23 cellular contexts compared by ENCODE assay signal in the genomic region with DNA sequence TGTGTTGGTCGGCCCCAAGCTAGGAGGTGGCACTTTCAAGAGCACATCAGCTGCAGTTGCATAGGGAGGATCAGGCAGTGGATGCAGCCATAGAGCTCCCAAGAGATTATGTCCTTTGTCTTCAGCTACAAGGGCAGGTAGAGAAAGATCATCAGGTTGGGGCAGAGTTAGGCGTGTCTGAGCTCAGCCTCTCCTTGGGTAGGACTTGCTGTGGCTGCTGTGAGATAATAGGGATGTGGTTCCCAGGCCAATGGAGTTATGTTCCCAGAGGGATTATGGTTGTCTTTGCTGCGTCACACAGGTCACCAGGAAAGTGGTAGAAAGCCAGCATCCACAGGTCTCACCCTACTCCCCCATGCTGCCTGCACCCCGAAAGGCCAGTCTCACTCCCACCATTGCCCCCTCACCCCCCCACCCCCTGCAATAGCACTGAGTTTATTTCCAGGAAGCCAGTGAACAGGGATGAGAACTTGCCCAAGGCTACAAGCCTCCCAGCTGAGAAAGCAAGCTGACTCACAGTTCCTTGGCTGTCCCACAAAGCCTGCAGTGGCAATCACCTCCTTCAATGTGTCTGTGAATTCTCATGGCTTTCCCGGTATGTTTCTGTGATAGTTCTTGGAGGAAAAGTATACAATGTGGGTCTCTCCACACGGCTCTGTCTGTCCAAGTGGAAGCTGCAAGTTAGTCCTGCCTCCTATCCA.
"Had no signal": no experiment of that assay in that cellular context is flagged by ENCODE, and none has a peak within 500 bp of the region (broad histone marks: within the 10 kb centered on the region; RNA-seq: fewer than 3 reads in every experiment).

No MANE protein-coding gene starts in this region.

- H3K9me3 Mint-ChIP-seq: type B pancreatic cell had no signal

- DNase-seq: colonic mucosa; dermis blood vessel endothelial cell; glutamatergic neuron; immature natural killer cell; kidney; left cardiac atrium; left ventricle myocardium inferior; lower lobe of right lung; mesenchymal stem cell; naive B cell; retina; right lobe of liver; stimulated activated CD4-positive, alpha-beta T cell treated with anti-CD3 and anti-CD28 coated beads, Interleukin-4, amount 100 ng/mL, for 1 hour; stimulated activated CD8-positive, alpha-beta memory T cell treated with anti-CD3 and anti-CD28 coated beads, Interleukin-4, amount 100 ng/mL, for 48 hours; stimulated activated naive CD8-positive, alpha-beta T cell treated with anti-CD3 and anti-CD28 coated beads, Interleukin-15, Interleukin-2, amounts not matched to agents 100 U/mL and 50 U/mL, for 24 hours; thyroid gland had no signal

- ATAC-seq: gastroesophageal sphincter; left cardiac atrium; lower lobe of right lung; right lobe of liver; stimulated activated effector memory CD8-positive, alpha-beta T cell treated with anti-CD3 and anti-CD28 coated beads, Interleukin-12 subunit alpha, Interleukin-12 subunit beta, amount 100 ng/mL, for 72 hours; stimulated activated naive CD8-positive, alpha-beta T cell treated with anti-CD3 and anti-CD28 coated beads, Interleukin-15, Interleukin-2, amounts not matched to agents 100 U/mL and 50 U/mL, for 24 hours had no signal

- H3K27me3 ChIP-seq: colonic mucosa, gastroesophageal sphincter, right lobe of liver, suprapubic skin, thyroid gland had no signal

- H3K4me3 ChIP-seq: colonic mucosa, gastroesophageal sphincter, left ventricle myocardium inferior, lower lobe of right lung, prostate gland, right lobe of liver, suprapubic skin, thyroid gland had no signal

- H3K27ac ChIP-seq: colonic mucosa, gastroesophageal sphincter, left ventricle myocardium inferior, lower lobe of right lung, parathyroid adenoma, prostate gland, right lobe of liver, suprapubic skin, thyroid gland had no signal

- H3K27me3 Mint-ChIP-seq: naive B cell, type B pancreatic cell had no signal

- H3K27ac Mint-ChIP-seq: immature natural killer cell; naive B cell; nephron; stimulated activated effector memory CD8-positive, alpha-beta T cell treated with anti-CD3 and anti-CD28 coated beads, Interleukin-12 subunit alpha, Interleukin-12 subunit beta, amount 100 ng/mL, for 72 hours; type B pancreatic cell had no signal

- H3K9ac ChIP-seq: parathyroid adenoma had no signal

- H3K4me1 Mint-ChIP-seq: immature natural killer cell; naive B cell; nephron; stimulated activated effector memory CD8-positive, alpha-beta T cell treated with anti-CD3 and anti-CD28 coated beads, Interleukin-12 subunit alpha, Interleukin-12 subunit beta, amount 100 ng/mL, for 72 hours had no signal

- H3K4me3 Mint-ChIP-seq: immature natural killer cell; naive B cell; nephron; stimulated activated effector memory CD8-positive, alpha-beta T cell treated with anti-CD3 and anti-CD28 coated beads, Interleukin-12 subunit alpha, Interleukin-12 subunit beta, amount 100 ng/mL, for 72 hours; type B pancreatic cell had no signal

- H3K36me3 Mint-ChIP-seq: immature natural killer cell; stimulated activated effector memory CD8-positive, alpha-beta T cell treated with anti-CD3 and anti-CD28 coated beads, Interleukin-12 subunit alpha, Interleukin-12 subunit beta, amount 100 ng/mL, for 72 hours; type B pancreatic cell had no signal

- H3K4me1 ChIP-seq: colonic mucosa, gastroesophageal sphincter, left ventricle myocardium inferior, lower lobe of right lung, parathyroid adenoma, prostate gland, right lobe of liver, suprapubic skin, thyroid gland had no signal

- H2AFZ ChIP-seq: parathyroid adenoma had no signal

- H3K9me3 ChIP-seq: colonic mucosa, prostate gland, right lobe of liver, thyroid gland had no signal

- H3K36me3 ChIP-seq: colonic mucosa, gastroesophageal sphincter, left ventricle myocardium inferior, lower lobe of right lung, prostate gland, right lobe of liver, suprapubic skin, thyroid gland had no signal

- H3K79me2 ChIP-seq: parathyroid adenoma had no signal
